1 cellular context compared by ENCODE assay signal in genomic region chr2:12686708-12687107, GRCh38.
TF ChIP-seq lines count a peak whose summit lies in the region.

No MANE protein-coding gene starts in this region.

TF ChIP-seq in H1, 55 proteins besides CTCF, POLR2A, EP300 and RAD21:
- TF ChIP-seq EGR1 (IDR thresholded peaks at IDR 0.05; ENCODE audit: borderline replicate concordance, low read depth, low read length) = no peak
- no peak for TF ChIP-seq RXRA (IDR thresholded peaks at IDR 0.05; ENCODE audit: insufficient read depth, low read depth, low read length)
- TF ChIP-seq NRF1 (IDR thresholded peaks at IDR 0.05; ENCODE audit: low read depth, low read length) = no peak
- no peak for TF ChIP-seq HDAC6 (IDR thresholded peaks at IDR 0.05; ENCODE audit: low read depth, low read length)
- no peak for TF ChIP-seq CHD1 (IDR thresholded peaks at IDR 0.05; ENCODE audit: low read depth, low read length)
- TF ChIP-seq SIX5 (IDR thresholded peaks at IDR 0.05; ENCODE audit: low read depth, low read length) = no peak
- TF ChIP-seq RFX5 (IDR thresholded peaks at IDR 0.05; ENCODE audit: borderline replicate concordance, low read depth, low read length) = no peak
- TF ChIP-seq MAFK (IDR thresholded peaks at IDR 0.05; ENCODE audit: low read depth, low read length) = no peak
- no peak for TF ChIP-seq PHF8 (conservative IDR thresholded peaks at IDR 0.05; ENCODE audit: low read depth, low read length)
- no peak for TF ChIP-seq SAP30 (IDR thresholded peaks at IDR 0.05; ENCODE audit: insufficient read depth, insufficient replicate concordance, low read length)
- no peak for TF ChIP-seq KDM5A (IDR thresholded peaks at IDR 0.05; ENCODE audit: low read length)
- no peak for TF ChIP-seq E2F6 (IDR thresholded peaks at IDR 0.05)
- TF ChIP-seq EZH2 (IDR thresholded peaks at IDR 0.05; ENCODE audit: low read depth, low read length, severe bottlenecking) = no peak
- TF ChIP-seq POLR2AphosphoS5 (IDR thresholded peaks at IDR 0.05; ENCODE audit: low read depth, low read length) = no peak
- no peak for TF ChIP-seq ATF3 (IDR thresholded peaks at IDR 0.05; ENCODE audit: insufficient read depth, low read depth, low read length)
